In genomic region chr20:63854069-63854765, GRCh38 we compare ENCODE assay signal across 9 cellular contexts. TPM values are rescaled to one million over a fixed set of nuclear protein-coding genes. Genes with fewer than 3 reads are reported as not detected.
A peak's percentile ranks its signal among the peaks of the same experiment; 100 is the strongest.
DNase-seq lines count a peak whose midpoint lies in the region; ATAC-seq, FAIRE-seq and TF ChIP-seq lines count a peak whose summit lies in the region.
"Had no signal": no experiment of that assay in that cellular context is flagged by ENCODE, and none has a peak within 500 bp of the region (broad histone marks: within the 10 kb centered on the region; RNA-seq: fewer than 3 reads in every experiment).

No MANE protein-coding gene starts in this region.

- no peaks in the 10 kb centered on the region for H3K36me3 ChIP-seq in endothelial cell of umbilical vein (ENCODE audit: control insufficient read depth in 2 of 2, extremely low read depth in 1 of 2, insufficient read depth in 2 of 2, low read length in 2 of 2)

- TF ChIP-seq CTCF in endothelial cell of umbilical vein (IDR thresholded peaks at IDR 0.05; ENCODE audit: extremely low read depth in 1 of 2, insufficient read depth in 1 of 2, low read depth in 1 of 2, low read length in 2 of 2): no peak

- H3K9me3 ChIP-seq in endothelial cell of umbilical vein (replicated peaks; ENCODE audit: control insufficient read depth, insufficient read depth, low read length): no peaks in the 10 kb centered on the region

- H3K4me1 Mint-ChIP-seq in stimulated activated naive CD8-positive, alpha-beta T cell treated with anti-CD3 and anti-CD28 coated beads, Interleukin-15, amount 100 ng/mL, for 72 hours: peaks cover 65% of the 10 kb centered on the region
- H3K4me1 Mint-ChIP-seq in natural killer cell treated with Interleukin-12 subunit alpha and Interleukin-12 subunit beta and Interleukin-15 and Interleukin-18, amount 100 ng/mL, for 72 hours (ENCODE audit: low read depth in 2 of 2): peaks cover 21 to 23% of the 10 kb centered on the region in 2 donors

- peaks cover 21% of the 10 kb centered on the region for H3K4me1 ChIP-seq in endothelial cell of umbilical vein (ENCODE audit: control insufficient read depth, extremely low read depth, insufficient read depth, low read length)

- H2AFZ ChIP-seq in endothelial cell of umbilical vein (ENCODE audit: low read depth, low read length): peak overlapping the region; percentile 3

- CTCF ChIA-PET in endothelial cell of umbilical vein (lab: Charles Lee): interaction anchor here (1.1 to 3.4 kb wide), 2 partner anchors 10 to 68 kb away, joined by 3 to 12 read pairs; no protein-coding TSS in a partner anchor

- dilution Hi-C loops in endothelial cell of umbilical vein (cut with MboI; ENCODE audit: extremely low pct_ligation_motif_present, low sequenced_read_pairs): no loop called here

- no TSS peak for BruUV-seq in endothelial cell of umbilical vein (replicated peaks; lab: Mats Ljungman, UMichigan)

- peaks cover 0 to 5% of the 10 kb centered on the region in 2 experiments for H3K27me3 ChIP-seq in endothelial cell of umbilical vein (ENCODE audit: control insufficient read depth in 2 of 2, insufficient read depth in 2 of 2, low read length in 2 of 2)

- peak overlapping the region; percentile 33 to 59 for H3K27ac Mint-ChIP-seq in stimulated activated naive CD8-positive, alpha-beta T cell treated with anti-CD3 and anti-CD28 coated beads, Interleukin-15, amount 100 ng/mL, for 72 hours
- H3K27ac Mint-ChIP-seq in natural killer cell treated with Interleukin-12 subunit alpha and Interleukin-12 subunit beta and Interleukin-15 and Interleukin-18, amount 100 ng/mL, for 72 hours: no peak overlapping the region

- H3K9me3 Mint-ChIP-seq in stimulated activated naive CD8-positive, alpha-beta T cell treated with anti-CD3 and anti-CD28 coated beads, Interleukin-15, amount 100 ng/mL, for 72 hours: no peaks in the 10 kb centered on the region
- H3K9me3 Mint-ChIP-seq in natural killer cell treated with Interleukin-12 subunit alpha and Interleukin-12 subunit beta and Interleukin-15 and Interleukin-18, amount 100 ng/mL, for 72 hours: no peaks in the 10 kb centered on the region

- no peak overlapping the region for H3K9ac ChIP-seq in endothelial cell of umbilical vein (replicated peaks; ENCODE audit: extremely low read depth, insufficient read depth, low read length)

- no peaks in the 10 kb centered on the region for H4K20me1 ChIP-seq in endothelial cell of umbilical vein (replicated peaks; ENCODE audit: control insufficient read depth, extremely low read depth, insufficient read depth, low read length)

- no peaks in the 10 kb centered on the region for H3K9me1 ChIP-seq in endothelial cell of umbilical vein (replicated peaks; ENCODE audit: control insufficient read depth, extremely low read depth, insufficient read depth, low read length)

- DNase-seq in stimulated activated naive CD8-positive, alpha-beta T cell treated with anti-CD3 and anti-CD28 coated beads, Interleukin-15, amount 100 ng/mL, for 72 hours: no peak
- DNase-seq in stimulated activated naive CD8-positive, alpha-beta T cell treated with anti-CD3 and anti-CD28 coated beads, Interleukin-15, Interleukin-2, amounts not matched to agents 100 U/mL and 50 U/mL, for 24 hours: no peak
- DNase-seq in endothelial cell of umbilical vein (ENCODE audit: low read depth, low spot score): no peak
- DNase-seq in natural killer cell treated with Interleukin-12 subunit alpha and Interleukin-12 subunit beta and Interleukin-15 and Interleukin-18, amount 100 ng/mL, for 72 hours (ENCODE audit: low spot score): no peak
- DNase-seq in NCI-H146 (lab: John Stamatoyannopoulos, UW): no peak
- DNase-seq in C1 segment of cervical spinal cord (lab: John Stamatoyannopoulos, UW): no peak
- no peak for DNase-seq in NCI-H2081 treated with DMSO at 0.1 percent for 48 hours (lab: John Stamatoyannopoulos, UW)

- no peak overlapping the region for H3K27ac ChIP-seq in endothelial cell of umbilical vein (ENCODE audit: insufficient read depth, low read depth, low read length)

- H3K27me3 Mint-ChIP-seq in stimulated activated naive CD8-positive, alpha-beta T cell treated with anti-CD3 and anti-CD28 coated beads, Interleukin-15, amount 100 ng/mL, for 72 hours: peaks cover 20% of the 10 kb centered on the region
- H3K27me3 Mint-ChIP-seq in natural killer cell treated with Interleukin-12 subunit alpha and Interleukin-12 subunit beta and Interleukin-15 and Interleukin-18, amount 100 ng/mL, for 72 hours: peaks cover 10 to 14% of the 10 kb centered on the region in 2 donors

- no peak overlapping the region for H3K4me3 ChIP-seq in endothelial cell of umbilical vein (replicated peaks in 1 of 3; ENCODE audit: insufficient read depth in 1 of 3, low read depth in 1 of 3, low read length in 3 of 3)

- POLR2A ChIA-PET in endothelial cell of umbilical vein (lab: Charles Lee): no interaction called here

- TF ChIP-seq POLR2A in endothelial cell of umbilical vein (IDR thresholded peaks at IDR 0.05; ENCODE audit: low read depth, low read length): no peak

- H3K4me2 ChIP-seq in endothelial cell of umbilical vein (ENCODE audit: insufficient read depth, low read length): no peak overlapping the region

- no peak for FAIRE-seq in endothelial cell of umbilical vein (lab: Jason Lieb, UNC)

- H3K36me3 Mint-ChIP-seq in natural killer cell treated with Interleukin-12 subunit alpha and Interleukin-12 subunit beta and Interleukin-15 and Interleukin-18, amount 100 ng/mL, for 72 hours: no peaks in the 10 kb centered on the region

- ATAC-seq in stimulated activated naive CD8-positive, alpha-beta T cell treated with anti-CD3 and anti-CD28 coated beads, Interleukin-15, amount 100 ng/mL, for 72 hours: no peak
- no peak for ATAC-seq in stimulated activated naive CD8-positive, alpha-beta T cell treated with anti-CD3 and anti-CD28 coated beads, Interleukin-15, Interleukin-2, amounts not matched to agents 100 U/mL and 50 U/mL, for 24 hours
- peak; percentile 39 to 60 for ATAC-seq in natural killer cell treated with Interleukin-12 subunit alpha and Interleukin-12 subunit beta and Interleukin-15 and Interleukin-18, amount 100 ng/mL, for 72 hours
- ATAC-seq in GM21447 (IDR thresholded peaks at IDR 0.05; ENCODE audit: unreplicated experiment): no peak

- intact Hi-C loops in endothelial cell of umbilical vein (cut with micrococcal nuclease): no loop called here

- H3K79me2 ChIP-seq in endothelial cell of umbilical vein (ENCODE audit: control insufficient read depth, insufficient read depth, low read length): no peaks in the 10 kb centered on the region

- H3K4me3 Mint-ChIP-seq in stimulated activated naive CD8-positive, alpha-beta T cell treated with anti-CD3 and anti-CD28 coated beads, Interleukin-15, amount 100 ng/mL, for 72 hours: peak overlapping the region in 1 of 2 donors; percentile 59
- H3K4me3 Mint-ChIP-seq in natural killer cell treated with Interleukin-12 subunit alpha and Interleukin-12 subunit beta and Interleukin-15 and Interleukin-18, amount 100 ng/mL, for 72 hours: no peak overlapping the region

TF ChIP-seq in endothelial cell of umbilical vein, 7 proteins besides CTCF, POLR2A, EP300 and RAD21 (continues in another document):
- no peak for TF ChIP-seq JUN (IDR thresholded peaks at IDR 0.05; ENCODE audit: borderline replicate concordance, insufficient read depth, insufficient read length, low read depth)

RNA-seq across cellular contexts. Expression of gene ABHD16B, which starts 7.1 kb away (rescaled TPM):
- total RNA-seq in endothelial cell of umbilical vein: not detected in 2 replicates
- not detected in 2 replicates for polyA plus RNA-seq in endothelial cell of umbilical vein
- polyA plus RNA-seq in endothelial cell of umbilical vein (2011; cell fraction: cytosol; rRNA removed): not detected in 2 replicates
- polyA plus RNA-seq in endothelial cell of umbilical vein (2011; cell fraction: nucleus; rRNA removed): not detected in 2 replicates
- not detected in 2 replicates for polyA plus RNA-seq in endothelial cell of umbilical vein (2012)
- polyA minus RNA-seq in endothelial cell of umbilical vein: not detected in 2 replicates
- polyA minus RNA-seq in endothelial cell of umbilical vein (2011; cell fraction: cytosol; rRNA and poly(A)+ RNA removed): not detected
- not detected in 2 replicates for polyA minus RNA-seq in endothelial cell of umbilical vein (2011; cell fraction: nucleus; rRNA and poly(A)+ RNA removed)
- not detected for total RNA-seq in natural killer cell treated with Interleukin-12 subunit alpha and Interleukin-12 subunit beta and Interleukin-15 and Interleukin-18, amount 100 ng/mL, for 72 hours
- total RNA-seq: glomerular endothelial cell had no signal

RNA-seq across cellular contexts. Expression of gene TPD52L2, which starts 10.9 kb away (rescaled TPM):
- 114 and 123 TPM in 2 replicates for total RNA-seq in endothelial cell of umbilical vein
- polyA plus RNA-seq in endothelial cell of umbilical vein: 142 and 151 TPM in 2 replicates
- polyA plus RNA-seq in endothelial cell of umbilical vein (2011; cell fraction: cytosol; rRNA removed): 153 and 166 TPM in 2 replicates
- 111 and 114 TPM in 2 replicates for polyA plus RNA-seq in endothelial cell of umbilical vein (2011; cell fraction: nucleus; rRNA removed)
- polyA plus RNA-seq in endothelial cell of umbilical vein (2012): 140 and 153 TPM in 2 replicates
- polyA minus RNA-seq in endothelial cell of umbilical vein: 102 and 111 TPM in 2 replicates
- polyA minus RNA-seq in endothelial cell of umbilical vein (2011; cell fraction: cytosol; rRNA and poly(A)+ RNA removed): 112 TPM
- 33.5 and 36.6 TPM in 2 replicates for polyA minus RNA-seq in endothelial cell of umbilical vein (2011; cell fraction: nucleus; rRNA and poly(A)+ RNA removed)
- 10 to 100 TPM; 48.8 to 60.0 TPM for total RNA-seq in natural killer cell treated with Interleukin-12 subunit alpha and Interleukin-12 subunit beta and Interleukin-15 and Interleukin-18, amount 100 ng/mL, for 72 hours

RNA-seq across cellular contexts. Expression of gene ZBTB46, which starts 23.2 kb away (rescaled TPM):
- total RNA-seq in endothelial cell of umbilical vein: 4.3 and 7.1 TPM in 2 replicates
- polyA plus RNA-seq in endothelial cell of umbilical vein: 1.3 TPM in 2 replicates
- polyA plus RNA-seq in endothelial cell of umbilical vein (2011; cell fraction: cytosol; rRNA removed): 0.76 and 1.3 TPM in 2 replicates
- polyA plus RNA-seq in endothelial cell of umbilical vein (2011; cell fraction: nucleus; rRNA removed): 2.0 and 2.3 TPM in 2 replicates
- 1.7 and 2.5 TPM in 2 replicates for polyA plus RNA-seq in endothelial cell of umbilical vein (2012)
- 5.8 and 6.6 TPM in 2 replicates for polyA minus RNA-seq in endothelial cell of umbilical vein
- polyA minus RNA-seq in endothelial cell of umbilical vein (2011; cell fraction: cytosol; rRNA and poly(A)+ RNA removed): 18.6 TPM
- polyA minus RNA-seq in endothelial cell of umbilical vein (2011; cell fraction: nucleus; rRNA and poly(A)+ RNA removed): 2.4 and 3.6 TPM in 2 replicates
- 1 to 10 TPM in 1 of 2 donors, under 1 TPM in 1; 0.25 to 1.2 TPM for total RNA-seq in natural killer cell treated with Interleukin-12 subunit alpha and Interleukin-12 subunit beta and Interleukin-15 and Interleukin-18, amount 100 ng/mL, for 72 hours

RNA-seq across cellular contexts. Expression of gene DNAJC5, which starts 40.7 kb away (rescaled TPM):
- 58.7 and 60.3 TPM in 2 replicates for total RNA-seq in endothelial cell of umbilical vein
- 40.1 and 44.7 TPM in 2 replicates for polyA plus RNA-seq in endothelial cell of umbilical vein
- 33.6 and 38.3 TPM in 2 replicates for polyA plus RNA-seq in endothelial cell of umbilical vein (2011; cell fraction: cytosol; rRNA removed)
- polyA plus RNA-seq in endothelial cell of umbilical vein (2011; cell fraction: nucleus; rRNA removed): 37.7 and 41.4 TPM in 2 replicates
- 52.7 and 55.3 TPM in 2 replicates for polyA plus RNA-seq in endothelial cell of umbilical vein (2012)
- 66.9 and 75.0 TPM in 2 replicates for polyA minus RNA-seq in endothelial cell of umbilical vein
- polyA minus RNA-seq in endothelial cell of umbilical vein (2011; cell fraction: cytosol; rRNA and poly(A)+ RNA removed): 27.5 TPM
- polyA minus RNA-seq in endothelial cell of umbilical vein (2011; cell fraction: nucleus; rRNA and poly(A)+ RNA removed): 22.1 and 24.6 TPM in 2 replicates
- total RNA-seq in natural killer cell treated with Interleukin-12 subunit alpha and Interleukin-12 subunit beta and Interleukin-15 and Interleukin-18, amount 100 ng/mL, for 72 hours: 10 to 100 TPM; 67.6 to 89.1 TPM

Comparison
In these comparisons a context has a peak if more than half of its experiments do, and no peak if none do; other contexts are left out.
1. ATAC-seq: peak in natural killer cell treated with Interleukin-12 subunit alpha and Interleukin-12 subunit beta and Interleukin-15 and Interleukin-18, amount 100 ng/mL, for 72 hours (2 of 2); none in stimulated activated naive CD8-positive, alpha-beta T cell treated with anti-CD3 and anti-CD28 coated beads, Interleukin-15, amount 100 ng/mL, for 72 hours (single experiment), stimulated activated naive CD8-positive, alpha-beta T cell treated with anti-CD3 and anti-CD28 coated beads, Interleukin-15, Interleukin-2, amounts not matched to agents 100 U/mL and 50 U/mL, for 24 hours (single experiment) and GM21447 (single experiment).
2. H3K27ac Mint-ChIP-seq: peak in stimulated activated naive CD8-positive, alpha-beta T cell treated with anti-CD3 and anti-CD28 coated beads, Interleukin-15, amount 100 ng/mL, for 72 hours (2 of 2); none in natural killer cell treated with Interleukin-12 subunit alpha and Interleukin-12 subunit beta and Interleukin-15 and Interleukin-18, amount 100 ng/mL, for 72 hours (0 of 2).